In genomic region chr20:53873249-53873642, GRCh38 we compare ENCODE assay signal across 1 cellular context.
TF ChIP-seq lines count a peak whose summit lies in the region.

No MANE protein-coding gene starts in this region.

TF ChIP-seq in HEK293, 187 proteins besides CTCF, POLR2A, EP300 and RAD21 (continued from another document):
- no peak for TF ChIP-seq ZNF266 (tag by site-specific recombination; IDR thresholded peaks at IDR 0.05; ENCODE audit: low read depth)
- no peak for TF ChIP-seq ZFP41 (tag by site-specific recombination; IDR thresholded peaks at IDR 0.05; ENCODE audit: borderline replicate concordance)
- TF ChIP-seq ZNF274 (IDR thresholded peaks at IDR 0.05; ENCODE audit: low read length), result no peak
- no peak for TF ChIP-seq ZNF274 (tag by site-specific recombination; IDR thresholded peaks at IDR 0.05; ENCODE audit: borderline replicate concordance)
- 0 out of 2 replicates have a peak, but pooled peaks have one; percentile 28 for TF ChIP-seq PRDM10 (tag by site-specific recombination; IDR thresholded peaks at IDR 0.05)
- TF ChIP-seq ZNF561 (tag by site-specific recombination; IDR thresholded peaks at IDR 0.05; ENCODE audit: borderline replicate concordance), result no peak
- TF ChIP-seq ZNF544 (tag by site-specific recombination; IDR thresholded peaks at IDR 0.05), result no peak
- TF ChIP-seq HOXA7 (CRISPR knock-in tag; IDR thresholded peaks at IDR 0.05; ENCODE audit: borderline replicate concordance), result no peak
- no peak for TF ChIP-seq ZNF658 (tag by site-specific recombination; IDR thresholded peaks at IDR 0.05)
